ENCODE assay signal across 8 cellular contexts in genomic region chr1:153782648-153783047, GRCh38. TPM values are rescaled to one million over a fixed set of nuclear protein-coding genes. Genes with fewer than 3 reads are reported as not detected.
A peak's percentile ranks its signal among the peaks of the same experiment; 100 is the strongest.
DNase-seq lines count a peak whose midpoint lies in the region; ATAC-seq and TF ChIP-seq lines count a peak whose summit lies in the region.
"Not testable (repeated sequence)": the region's sequence is repeated elsewhere in the genome, so short reads cannot be mapped to it uniquely, and the experiment has no call there.

No MANE protein-coding gene starts in this region.

- H3K27ac Mint-ChIP-seq in T-cell, result peak overlapping the region; percentile 92 to 98
- H3K27ac Mint-ChIP-seq in activated naive CD8-positive, alpha-beta T cell treated with anti-CD3 and anti-CD28 coated beads, Interleukin-2, amount 10 ng/mL, durations not matched to agents 7 days and 5 days, result peak overlapping the region; percentile 97
- H3K27ac Mint-ChIP-seq in effector memory CD8-positive, alpha-beta T cell, result peak overlapping the region; percentile 85 to 96
- H3K27ac Mint-ChIP-seq in nephron progenitor cell, result not testable (repeated sequence)
- peak overlapping the region; percentile 95 for H3K27ac Mint-ChIP-seq in stimulated activated naive CD8-positive, alpha-beta T cell treated with anti-CD3 and anti-CD28 coated beads, Interleukin-15, Interleukin-2, amounts not matched to agents 100 ng/mL and 50 ng/mL, for 24 hours

- not testable (repeated sequence) for H3K36me3 Mint-ChIP-seq in T-cell; effector memory CD8-positive, alpha-beta T cell (ENCODE audit: insufficient read depth); nephron progenitor cell (ENCODE audit: low read depth); stimulated activated naive CD8-positive, alpha-beta T cell treated with anti-CD3 and anti-CD28 coated beads, Interleukin-15, Interleukin-2, amounts not matched to agents 100 ng/mL and 50 ng/mL, for 24 hours (ENCODE audit: low read depth)
- H3K36me3 Mint-ChIP-seq in activated naive CD8-positive, alpha-beta T cell treated with anti-CD3 and anti-CD28 coated beads, Interleukin-2, amount 10 ng/mL, durations not matched to agents 7 days and 5 days, result peaks cover 13% of the 10 kb centered on the region

- POLR2A ChIA-PET in T-cell (lab: Charles Lee); activated naive CD8-positive, alpha-beta T cell treated with anti-CD3 and anti-CD28 coated beads, Interleukin-2, amount 10 ng/mL, durations not matched to agents 7 days and 5 days (lab: Charles Lee): not testable (repeated sequence)

- not testable (repeated sequence) for H3K9me3 Mint-ChIP-seq in T-cell; activated naive CD8-positive, alpha-beta T cell treated with anti-CD3 and anti-CD28 coated beads, Interleukin-2, amount 10 ng/mL, durations not matched to agents 7 days and 5 days; effector memory CD8-positive, alpha-beta T cell; nephron progenitor cell; stimulated activated naive CD8-positive, alpha-beta T cell treated with anti-CD3 and anti-CD28 coated beads, Interleukin-15, Interleukin-2, amounts not matched to agents 100 ng/mL and 50 ng/mL, for 24 hours

- H3K4me1 Mint-ChIP-seq in T-cell (peaks cover 8 to 17% (median 9%) of the 10 kb centered on the region in 3 donors), nephron progenitor cell (peaks cover 39% of the 10 kb centered on the region)
- not testable (repeated sequence) for H3K4me1 Mint-ChIP-seq in activated naive CD8-positive, alpha-beta T cell treated with anti-CD3 and anti-CD28 coated beads, Interleukin-2, amount 10 ng/mL, durations not matched to agents 7 days and 5 days
- H3K4me1 Mint-ChIP-seq in effector memory CD8-positive, alpha-beta T cell (ENCODE audit: low read depth in 2 of 2), result peaks cover 8 to 13% of the 10 kb centered on the region in 2 donors
- peaks cover 13% of the 10 kb centered on the region for H3K4me1 Mint-ChIP-seq in stimulated activated naive CD8-positive, alpha-beta T cell treated with anti-CD3 and anti-CD28 coated beads, Interleukin-15, Interleukin-2, amounts not matched to agents 100 ng/mL and 50 ng/mL, for 24 hours (ENCODE audit: low read depth)

- DNase-seq in AG09309 (ENCODE audit: low read depth); T-cell; activated naive CD8-positive, alpha-beta T cell treated with anti-CD3 and anti-CD28 coated beads, Interleukin-2, amount 10 ng/mL, durations not matched to agents 7 days and 5 days; effector memory CD8-positive, alpha-beta T cell; nephron progenitor cell: not testable (repeated sequence)

- not testable (repeated sequence) for H3K4me1 ChIP-seq in HUES48 (ENCODE audit: control insufficient read depth, insufficient read depth, low read length); iPS-20b (ENCODE audit: insufficient read depth, low read length)

- H3K4me3 ChIP-seq in AG09309 (ENCODE audit: control insufficient read depth, low read depth, low read length) (peak overlapping the region; percentile 77), HUES48 (ENCODE audit: low read depth, low read length) (peak overlapping the region; percentile 78; the same call in 1 of the 2 replicates), iPS-20b (ENCODE audit: low read length) (peak overlapping the region; percentile 66)

- not testable (repeated sequence) for H3K9ac ChIP-seq in HUES48 (ENCODE audit: low read depth, low read length)
- peak overlapping the region; percentile 79; the same call in 1 of the 2 replicates for H3K9ac ChIP-seq in iPS-20b (ENCODE audit: low read depth, low read length)

- TF ChIP-seq CTCF in AG09309 (IDR thresholded peaks at IDR 0.05; ENCODE audit: control insufficient read depth, insufficient read depth, low read depth, low read length, missing control alignments); nephron progenitor cell (IDR thresholded peaks at IDR 0.05): not testable (repeated sequence)

- H3K36me3 ChIP-seq in HUES48 (ENCODE audit: control insufficient read depth, insufficient read depth, low read length), result peaks cover 21% of the 10 kb centered on the region; the same call in 1 of the 2 replicates
- H3K36me3 ChIP-seq in iPS-20b (ENCODE audit: insufficient read depth, low read depth, low read length), result not testable (repeated sequence)

- H3K27me3 Mint-ChIP-seq in T-cell; activated naive CD8-positive, alpha-beta T cell treated with anti-CD3 and anti-CD28 coated beads, Interleukin-2, amount 10 ng/mL, durations not matched to agents 7 days and 5 days; effector memory CD8-positive, alpha-beta T cell; nephron progenitor cell (ENCODE audit: low read depth, poor library complexity); stimulated activated naive CD8-positive, alpha-beta T cell treated with anti-CD3 and anti-CD28 coated beads, Interleukin-15, Interleukin-2, amounts not matched to agents 100 ng/mL and 50 ng/mL, for 24 hours: not testable (repeated sequence)

- not testable (repeated sequence) for H3K9me3 ChIP-seq in HUES48 (ENCODE audit: control insufficient read depth, insufficient read depth, low read length); iPS-20b (ENCODE audit: insufficient read depth, low read depth, low read length)

- not testable (repeated sequence) for H3K27me3 ChIP-seq in HUES48 (ENCODE audit: control insufficient read depth, insufficient read depth, low read length); iPS-20b (ENCODE audit: insufficient read depth, low read length)

- ATAC-seq in T-cell (replicated peaks in 1 of 4); activated naive CD8-positive, alpha-beta T cell treated with anti-CD3 and anti-CD28 coated beads, Interleukin-2, amount 10 ng/mL, durations not matched to agents 7 days and 5 days (ENCODE audit: low read depth); effector memory CD8-positive, alpha-beta T cell (replicated peaks): not testable (repeated sequence)

- CTCF ChIA-PET in T-cell (lab: Charles Lee), result not testable (repeated sequence)

- peak overlapping the region; percentile 85 to 93 (median 87) for H3K4me3 Mint-ChIP-seq in T-cell
- peak overlapping the region; percentile 94 for H3K4me3 Mint-ChIP-seq in activated naive CD8-positive, alpha-beta T cell treated with anti-CD3 and anti-CD28 coated beads, Interleukin-2, amount 10 ng/mL, durations not matched to agents 7 days and 5 days
- peak overlapping the region; percentile 85 to 86 for H3K4me3 Mint-ChIP-seq in effector memory CD8-positive, alpha-beta T cell
- peak overlapping the region; percentile 84 for H3K4me3 Mint-ChIP-seq in nephron progenitor cell
- H3K4me3 Mint-ChIP-seq in stimulated activated naive CD8-positive, alpha-beta T cell treated with anti-CD3 and anti-CD28 coated beads, Interleukin-15, Interleukin-2, amounts not matched to agents 100 ng/mL and 50 ng/mL, for 24 hours, result peak overlapping the region; percentile 92

- peak overlapping the region; percentile 91 for H3K27ac ChIP-seq in HUES48 (ENCODE audit: low read depth, low read length)
- H3K27ac ChIP-seq in iPS-20b (ENCODE audit: low read length), result not testable (repeated sequence)

RNA-seq across cellular contexts. Expression of gene SLC27A3, which starts 7.4 kb away (rescaled TPM):
- 10 to 100 TPM; 11.0 to 24.5 (median 18.9) TPM for total RNA-seq in T-cell
- 10 to 100 TPM; 38.9 to 44.0 TPM for total RNA-seq in activated naive CD8-positive, alpha-beta T cell treated with anti-CD3 and anti-CD28 coated beads, Interleukin-2, amount 10 ng/mL, durations not matched to agents 7 days and 5 days

RNA-seq across cellular contexts. Expression of gene INTS3, which starts 54.8 kb away (rescaled TPM):
- total RNA-seq in T-cell, result 10 to 100 TPM; 45.9 to 57.7 (median 48.5) TPM
- 10 to 100 TPM; 53.6 to 57.2 TPM for total RNA-seq in activated naive CD8-positive, alpha-beta T cell treated with anti-CD3 and anti-CD28 coated beads, Interleukin-2, amount 10 ng/mL, durations not matched to agents 7 days and 5 days
